ENCODE assay signal across 1 cellular context in the genomic region with DNA sequence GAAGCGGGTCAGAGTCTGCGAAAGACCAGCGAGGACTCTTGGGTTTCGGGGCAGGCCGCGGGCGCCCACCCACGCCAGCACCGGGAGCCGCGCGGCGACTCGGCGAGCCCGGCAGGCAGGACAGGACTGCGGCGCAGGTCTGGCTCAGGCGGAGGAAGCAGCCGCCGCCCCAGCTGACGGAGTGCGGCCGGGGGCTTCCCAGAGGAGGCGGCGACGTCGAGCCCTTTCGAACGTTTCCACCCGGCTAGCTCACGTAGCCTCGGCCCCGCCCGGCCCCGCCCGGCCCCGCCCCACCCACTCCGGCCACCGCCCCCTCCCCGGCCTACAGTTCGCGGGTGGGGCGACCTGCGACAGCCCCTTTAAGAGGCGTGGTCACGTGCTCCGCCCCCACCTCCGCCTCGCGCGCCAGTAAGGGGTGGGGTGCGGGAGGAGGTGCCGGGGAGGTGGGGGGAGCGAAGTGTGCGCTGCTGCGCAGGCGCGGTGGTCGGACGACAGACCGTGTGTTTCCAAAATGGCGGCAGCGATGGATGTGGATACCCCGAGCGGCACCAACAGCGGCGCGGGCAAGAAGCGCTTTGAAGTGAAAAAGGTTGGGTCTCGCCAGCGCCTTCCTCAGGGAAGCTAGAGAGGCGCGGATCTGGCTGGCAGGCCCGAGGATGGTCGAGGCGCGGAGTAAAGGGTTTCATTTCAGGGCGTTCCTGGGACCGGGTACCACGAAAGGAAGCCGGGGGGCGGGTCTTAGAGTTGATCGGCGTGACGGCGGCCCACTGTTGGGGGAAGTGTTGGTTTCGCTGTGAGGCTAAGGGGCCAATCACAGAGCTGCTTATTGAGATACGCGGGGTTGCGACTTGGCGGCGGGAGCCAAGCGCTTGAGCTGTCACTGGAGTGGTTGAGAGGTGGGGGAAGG.
A peak's percentile ranks its signal among the peaks of the same experiment; 100 is the strongest.
TF ChIP-seq lines count a peak whose summit lies in the region.

A gene (plus strand): TSS at position 491 of the 907 bp plus-strand sequence. CDS start 21 bp downstream, at position 512.

TF ChIP-seq in GM12878, 131 proteins besides CTCF, POLR2A, EP300 and RAD21 (continued from another document):
- TF ChIP-seq, protein P1, sequence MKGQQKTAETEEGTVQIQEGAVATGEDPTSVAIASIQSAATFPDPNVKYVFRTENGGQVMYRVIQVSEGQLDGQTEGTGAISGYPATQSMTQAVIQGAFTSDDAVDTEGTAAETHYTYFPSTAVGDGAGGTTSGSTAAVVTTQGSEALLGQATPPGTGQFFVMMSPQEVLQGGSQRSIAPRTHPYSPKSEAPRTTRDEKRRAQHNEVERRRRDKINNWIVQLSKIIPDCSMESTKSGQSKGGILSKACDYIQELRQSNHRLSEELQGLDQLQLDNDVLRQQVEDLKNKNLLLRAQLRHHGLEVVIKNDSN (IDR thresholded peaks at IDR 0.05; ENCODE audit: borderline replicate concordance, extremely low read length, insufficient read depth, low read depth, low read length) = peak; percentile 88
- TF ChIP-seq MEF2A (IDR thresholded peaks at IDR 0.05; ENCODE audit: insufficient read depth, low read depth, low read length) (0 out of 2 replicates have a peak, but pooled peaks have one; percentile 4), ETV6 (conservative IDR thresholded peaks at IDR 0.05 in 1 of 2, IDR thresholded peaks at IDR 0.05 in 1 of 2; ENCODE audit: borderline replicate concordance in 1 of 2, low read depth in 1 of 2) (no peak), NFIC (IDR thresholded peaks at IDR 0.05; ENCODE audit: low read depth, low read length) (no peak), BRCA1 (IDR thresholded peaks at IDR 0.05; ENCODE audit: low read depth, low read length) (no peak), KLF5 (IDR thresholded peaks at IDR 0.05; ENCODE audit: partially characterized antibody) (peak; percentile 79), YBX1 (IDR thresholded peaks at IDR 0.05) (no peak), FOS (IDR thresholded peaks at IDR 0.05; ENCODE audit: borderline replicate concordance, extremely low read depth, insufficient read length) (peak; percentile 57), TBL1XR1 (IDR thresholded peaks at IDR 0.05; ENCODE audit: low read depth, low read length) (peak; percentile 46; the same call in 1 of the 2 replicates), ZNF274 (IDR thresholded peaks at IDR 0.05; ENCODE audit: insufficient read depth, insufficient read length) (no peak), FOXK2 (IDR thresholded peaks at IDR 0.05) (peak; percentile 79), CBX5 (IDR thresholded peaks at IDR 0.05; ENCODE audit: low read depth) (no peak), ESRRA (IDR thresholded peaks at IDR 0.05; ENCODE audit: low read length) (no peak), ZNF207 (IDR thresholded peaks at IDR 0.05; ENCODE audit: borderline replicate concordance) (peak; percentile 78; the same call in 1 of the 2 replicates), NR2F1 (conservative IDR thresholded peaks at IDR 0.05) (peak; percentile 38), POLR2AphosphoS5 (IDR thresholded peaks at IDR 0.05; ENCODE audit: low read length) (peak; percentile 94), ASH2L (IDR thresholded peaks at IDR 0.05; ENCODE audit: borderline replicate concordance, low read depth) (no peak), NBN (IDR thresholded peaks at IDR 0.05) (peak; percentile 76; the same call in 1 of the 2 replicates), NR2C1 (IDR thresholded peaks at IDR 0.05) (peak; percentile 76)
- TF ChIP-seq, protein P2, sequence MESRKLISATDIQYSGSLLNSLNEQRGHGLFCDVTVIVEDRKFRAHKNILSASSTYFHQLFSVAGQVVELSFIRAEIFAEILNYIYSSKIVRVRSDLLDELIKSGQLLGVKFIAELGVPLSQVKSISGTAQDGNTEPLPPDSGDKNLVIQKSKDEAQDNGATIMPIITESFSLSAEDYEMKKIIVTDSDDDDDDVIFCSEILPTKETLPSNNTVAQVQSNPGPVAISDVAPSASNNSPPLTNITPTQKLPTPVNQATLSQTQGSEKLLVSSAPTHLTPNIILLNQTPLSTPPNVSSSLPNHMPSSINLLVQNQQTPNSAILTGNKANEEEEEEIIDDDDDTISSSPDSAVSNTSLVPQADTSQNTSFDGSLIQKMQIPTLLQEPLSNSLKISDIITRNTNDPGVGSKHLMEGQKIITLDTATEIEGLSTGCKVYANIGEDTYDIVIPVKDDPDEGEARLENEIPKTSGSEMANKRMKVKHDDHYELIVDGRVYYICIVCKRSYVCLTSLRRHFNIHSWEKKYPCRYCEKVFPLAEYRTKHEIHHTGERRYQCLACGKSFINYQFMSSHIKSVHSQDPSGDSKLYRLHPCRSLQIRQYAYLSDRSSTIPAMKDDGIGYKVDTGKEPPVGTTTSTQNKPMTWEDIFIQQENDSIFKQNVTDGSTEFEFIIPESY (IDR thresholded peaks at IDR 0.05) = no peak
- TF ChIP-seq, protein P3, sequence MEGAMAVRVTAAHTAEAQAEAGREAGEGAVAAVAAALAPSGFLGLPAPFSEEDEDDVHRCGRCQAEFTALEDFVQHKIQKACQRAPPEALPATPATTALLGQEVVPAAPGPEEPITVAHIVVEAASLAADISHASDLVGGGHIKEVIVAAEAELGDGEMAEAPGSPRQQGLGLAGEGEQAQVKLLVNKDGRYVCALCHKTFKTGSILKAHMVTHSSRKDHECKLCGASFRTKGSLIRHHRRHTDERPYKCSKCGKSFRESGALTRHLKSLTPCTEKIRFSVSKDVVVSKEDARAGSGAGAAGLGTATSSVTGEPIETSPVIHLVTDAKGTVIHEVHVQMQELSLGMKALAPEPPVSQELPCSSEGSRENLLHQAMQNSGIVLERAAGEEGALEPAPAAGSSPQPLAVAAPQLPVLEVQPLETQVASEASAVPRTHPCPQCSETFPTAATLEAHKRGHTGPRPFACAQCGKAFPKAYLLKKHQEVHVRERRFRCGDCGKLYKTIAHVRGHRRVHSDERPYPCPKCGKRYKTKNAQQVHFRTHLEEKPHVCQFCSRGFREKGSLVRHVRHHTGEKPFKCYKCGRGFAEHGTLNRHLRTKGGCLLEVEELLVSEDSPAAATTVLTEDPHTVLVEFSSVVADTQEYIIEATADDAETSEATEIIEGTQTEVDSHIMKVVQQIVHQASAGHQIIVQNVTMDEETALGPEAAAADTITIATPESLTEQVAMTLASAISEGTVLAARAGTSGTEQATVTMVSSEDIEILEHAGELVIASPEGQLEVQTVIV (IDR thresholded peaks at IDR 0.05; ENCODE audit: borderline replicate concordance, partially characterized antibody) = peak; percentile 59
- TF ChIP-seq, protein P4, sequence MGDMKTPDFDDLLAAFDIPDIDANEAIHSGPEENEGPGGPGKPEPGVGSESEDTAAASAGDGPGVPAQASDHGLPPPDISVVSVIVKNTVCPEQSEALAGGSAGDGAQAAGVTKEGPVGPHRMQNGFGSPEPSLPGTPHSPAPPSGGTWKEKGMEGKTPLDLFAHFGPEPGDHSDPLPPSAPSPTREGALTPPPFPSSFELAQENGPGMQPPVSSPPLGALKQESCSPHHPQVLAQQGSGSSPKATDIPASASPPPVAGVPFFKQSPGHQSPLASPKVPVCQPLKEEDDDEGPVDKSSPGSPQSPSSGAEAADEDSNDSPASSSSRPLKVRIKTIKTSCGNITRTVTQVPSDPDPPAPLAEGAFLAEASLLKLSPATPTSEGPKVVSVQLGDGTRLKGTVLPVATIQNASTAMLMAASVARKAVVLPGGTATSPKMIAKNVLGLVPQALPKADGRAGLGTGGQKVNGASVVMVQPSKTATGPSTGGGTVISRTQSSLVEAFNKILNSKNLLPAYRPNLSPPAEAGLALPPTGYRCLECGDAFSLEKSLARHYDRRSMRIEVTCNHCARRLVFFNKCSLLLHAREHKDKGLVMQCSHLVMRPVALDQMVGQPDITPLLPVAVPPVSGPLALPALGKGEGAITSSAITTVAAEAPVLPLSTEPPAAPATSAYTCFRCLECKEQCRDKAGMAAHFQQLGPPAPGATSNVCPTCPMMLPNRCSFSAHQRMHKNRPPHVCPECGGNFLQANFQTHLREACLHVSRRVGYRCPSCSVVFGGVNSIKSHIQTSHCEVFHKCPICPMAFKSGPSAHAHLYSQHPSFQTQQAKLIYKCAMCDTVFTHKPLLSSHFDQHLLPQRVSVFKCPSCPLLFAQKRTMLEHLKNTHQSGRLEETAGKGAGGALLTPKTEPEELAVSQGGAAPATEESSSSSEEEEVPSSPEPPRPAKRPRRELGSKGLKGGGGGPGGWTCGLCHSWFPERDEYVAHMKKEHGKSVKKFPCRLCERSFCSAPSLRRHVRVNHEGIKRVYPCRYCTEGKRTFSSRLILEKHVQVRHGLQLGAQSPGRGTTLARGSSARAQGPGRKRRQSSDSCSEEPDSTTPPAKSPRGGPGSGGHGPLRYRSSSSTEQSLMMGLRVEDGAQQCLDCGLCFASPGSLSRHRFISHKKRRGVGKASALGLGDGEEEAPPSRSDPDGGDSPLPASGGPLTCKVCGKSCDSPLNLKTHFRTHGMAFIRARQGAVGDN (IDR thresholded peaks at IDR 0.05) = peak; percentile 85
- TF ChIP-seq, protein P5, sequence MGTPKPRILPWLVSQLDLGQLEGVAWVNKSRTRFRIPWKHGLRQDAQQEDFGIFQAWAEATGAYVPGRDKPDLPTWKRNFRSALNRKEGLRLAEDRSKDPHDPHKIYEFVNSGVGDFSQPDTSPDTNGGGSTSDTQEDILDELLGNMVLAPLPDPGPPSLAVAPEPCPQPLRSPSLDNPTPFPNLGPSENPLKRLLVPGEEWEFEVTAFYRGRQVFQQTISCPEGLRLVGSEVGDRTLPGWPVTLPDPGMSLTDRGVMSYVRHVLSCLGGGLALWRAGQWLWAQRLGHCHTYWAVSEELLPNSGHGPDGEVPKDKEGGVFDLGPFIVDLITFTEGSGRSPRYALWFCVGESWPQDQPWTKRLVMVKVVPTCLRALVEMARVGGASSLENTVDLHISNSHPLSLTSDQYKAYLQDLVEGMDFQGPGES (IDR thresholded peaks at IDR 0.05) = peak; percentile 82; the same call in 1 of the 2 replicates
- TF ChIP-seq, protein P6, sequence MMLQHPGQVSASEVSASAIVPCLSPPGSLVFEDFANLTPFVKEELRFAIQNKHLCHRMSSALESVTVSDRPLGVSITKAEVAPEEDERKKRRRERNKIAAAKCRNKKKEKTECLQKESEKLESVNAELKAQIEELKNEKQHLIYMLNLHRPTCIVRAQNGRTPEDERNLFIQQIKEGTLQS (IDR thresholded peaks at IDR 0.05; ENCODE audit: borderline replicate concordance, extremely low read depth, low read depth, low read length) = peak; percentile 49; the same call in 1 of the 2 replicates
- TF ChIP-seq, protein P7, sequence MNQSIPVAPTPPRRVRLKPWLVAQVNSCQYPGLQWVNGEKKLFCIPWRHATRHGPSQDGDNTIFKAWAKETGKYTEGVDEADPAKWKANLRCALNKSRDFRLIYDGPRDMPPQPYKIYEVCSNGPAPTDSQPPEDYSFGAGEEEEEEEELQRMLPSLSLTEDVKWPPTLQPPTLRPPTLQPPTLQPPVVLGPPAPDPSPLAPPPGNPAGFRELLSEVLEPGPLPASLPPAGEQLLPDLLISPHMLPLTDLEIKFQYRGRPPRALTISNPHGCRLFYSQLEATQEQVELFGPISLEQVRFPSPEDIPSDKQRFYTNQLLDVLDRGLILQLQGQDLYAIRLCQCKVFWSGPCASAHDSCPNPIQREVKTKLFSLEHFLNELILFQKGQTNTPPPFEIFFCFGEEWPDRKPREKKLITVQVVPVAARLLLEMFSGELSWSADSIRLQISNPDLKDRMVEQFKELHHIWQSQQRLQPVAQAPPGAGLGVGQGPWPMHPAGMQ (IDR thresholded peaks at IDR 0.05; ENCODE audit: borderline replicate concordance) = no peak
- TF ChIP-seq, protein P8, sequence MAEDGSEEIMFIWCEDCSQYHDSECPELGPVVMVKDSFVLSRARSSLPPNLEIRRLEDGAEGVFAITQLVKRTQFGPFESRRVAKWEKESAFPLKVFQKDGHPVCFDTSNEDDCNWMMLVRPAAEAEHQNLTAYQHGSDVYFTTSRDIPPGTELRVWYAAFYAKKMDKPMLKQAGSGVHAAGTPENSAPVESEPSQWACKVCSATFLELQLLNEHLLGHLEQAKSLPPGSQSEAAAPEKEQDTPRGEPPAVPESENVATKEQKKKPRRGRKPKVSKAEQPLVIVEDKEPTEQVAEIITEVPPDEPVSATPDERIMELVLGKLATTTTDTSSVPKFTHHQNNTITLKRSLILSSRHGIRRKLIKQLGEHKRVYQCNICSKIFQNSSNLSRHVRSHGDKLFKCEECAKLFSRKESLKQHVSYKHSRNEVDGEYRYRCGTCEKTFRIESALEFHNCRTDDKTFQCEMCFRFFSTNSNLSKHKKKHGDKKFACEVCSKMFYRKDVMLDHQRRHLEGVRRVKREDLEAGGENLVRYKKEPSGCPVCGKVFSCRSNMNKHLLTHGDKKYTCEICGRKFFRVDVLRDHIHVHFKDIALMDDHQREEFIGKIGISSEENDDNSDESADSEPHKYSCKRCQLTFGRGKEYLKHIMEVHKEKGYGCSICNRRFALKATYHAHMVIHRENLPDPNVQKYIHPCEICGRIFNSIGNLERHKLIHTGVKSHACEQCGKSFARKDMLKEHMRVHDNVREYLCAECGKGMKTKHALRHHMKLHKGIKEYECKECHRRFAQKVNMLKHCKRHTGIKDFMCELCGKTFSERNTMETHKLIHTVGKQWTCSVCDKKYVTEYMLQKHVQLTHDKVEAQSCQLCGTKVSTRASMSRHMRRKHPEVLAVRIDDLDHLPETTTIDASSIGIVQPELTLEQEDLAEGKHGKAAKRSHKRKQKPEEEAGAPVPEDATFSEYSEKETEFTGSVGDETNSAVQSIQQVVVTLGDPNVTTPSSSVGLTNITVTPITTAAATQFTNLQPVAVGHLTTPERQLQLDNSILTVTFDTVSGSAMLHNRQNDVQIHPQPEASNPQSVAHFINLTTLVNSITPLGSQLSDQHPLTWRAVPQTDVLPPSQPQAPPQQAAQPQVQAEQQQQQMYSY (CRISPR knock-in tag; IDR thresholded peaks at IDR 0.05) = no peak
- TF ChIP-seq, protein P9, sequence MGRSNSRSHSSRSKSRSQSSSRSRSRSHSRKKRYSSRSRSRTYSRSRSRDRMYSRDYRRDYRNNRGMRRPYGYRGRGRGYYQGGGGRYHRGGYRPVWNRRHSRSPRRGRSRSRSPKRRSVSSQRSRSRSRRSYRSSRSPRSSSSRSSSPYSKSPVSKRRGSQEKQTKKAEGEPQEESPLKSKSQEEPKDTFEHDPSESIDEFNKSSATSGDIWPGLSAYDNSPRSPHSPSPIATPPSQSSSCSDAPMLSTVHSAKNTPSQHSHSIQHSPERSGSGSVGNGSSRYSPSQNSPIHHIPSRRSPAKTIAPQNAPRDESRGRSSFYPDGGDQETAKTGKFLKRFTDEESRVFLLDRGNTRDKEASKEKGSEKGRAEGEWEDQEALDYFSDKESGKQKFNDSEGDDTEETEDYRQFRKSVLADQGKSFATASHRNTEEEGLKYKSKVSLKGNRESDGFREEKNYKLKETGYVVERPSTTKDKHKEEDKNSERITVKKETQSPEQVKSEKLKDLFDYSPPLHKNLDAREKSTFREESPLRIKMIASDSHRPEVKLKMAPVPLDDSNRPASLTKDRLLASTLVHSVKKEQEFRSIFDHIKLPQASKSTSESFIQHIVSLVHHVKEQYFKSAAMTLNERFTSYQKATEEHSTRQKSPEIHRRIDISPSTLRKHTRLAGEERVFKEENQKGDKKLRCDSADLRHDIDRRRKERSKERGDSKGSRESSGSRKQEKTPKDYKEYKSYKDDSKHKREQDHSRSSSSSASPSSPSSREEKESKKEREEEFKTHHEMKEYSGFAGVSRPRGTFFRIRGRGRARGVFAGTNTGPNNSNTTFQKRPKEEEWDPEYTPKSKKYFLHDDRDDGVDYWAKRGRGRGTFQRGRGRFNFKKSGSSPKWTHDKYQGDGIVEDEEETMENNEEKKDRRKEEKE (IDR thresholded peaks at IDR 0.05) = no peak
